In the genomic region with DNA sequence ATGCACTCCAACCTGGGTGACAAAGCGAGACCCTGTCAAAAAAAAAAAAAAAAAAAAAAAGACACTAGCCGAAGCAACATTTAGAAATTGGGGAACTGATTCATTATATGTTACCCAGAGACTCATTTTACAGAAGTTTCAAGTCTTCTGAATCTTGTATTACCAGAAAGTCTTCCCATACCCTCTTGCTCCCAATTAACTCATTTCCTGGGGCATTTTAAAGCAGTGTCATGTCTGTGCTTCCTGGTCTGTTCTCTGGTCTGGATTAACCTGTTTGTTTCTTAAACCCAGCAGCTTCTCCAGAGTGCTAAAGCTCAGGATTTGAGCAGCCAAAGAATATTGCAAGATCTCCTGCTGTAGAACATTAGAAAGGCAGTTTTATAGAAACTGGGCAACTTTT, we compare ENCODE assay signal across 17 cellular contexts. TPM values are rescaled to one million over a fixed set of nuclear protein-coding genes. Genes with fewer than 3 reads are reported as not detected.
DNase-seq lines count a peak whose midpoint lies in the region; ATAC-seq and TF ChIP-seq lines count a peak whose summit lies in the region.
"Had no signal": no experiment of that assay in that cellular context is flagged by ENCODE, and none has a peak within 500 bp of the region (broad histone marks: within the 10 kb centered on the region; RNA-seq: fewer than 3 reads in every experiment).

No MANE protein-coding gene starts in this region.

- no peaks in the 10 kb centered on the region for H3K9me3 Mint-ChIP-seq in activated naive CD4-positive, alpha-beta T cell treated with anti-CD3 and anti-CD28 coated beads, Interleukin-2, amount 10 ng/mL, durations not matched to agents 7 days and 5 days
- H3K9me3 Mint-ChIP-seq: CD4-positive, CD25-positive, alpha-beta regulatory T cell; CD8-positive, alpha-beta memory T cell had no signal

- H3K27me3 Mint-ChIP-seq in activated naive CD4-positive, alpha-beta T cell treated with anti-CD3 and anti-CD28 coated beads, Interleukin-2, amount 10 ng/mL, durations not matched to agents 7 days and 5 days: no peaks in the 10 kb centered on the region
- H3K27me3 Mint-ChIP-seq: B cell had no signal

- no peaks in the 10 kb centered on the region for H3K27me3 ChIP-seq in lower lobe of right lung (ENCODE audit: low read depth)

- H3K4me3 Mint-ChIP-seq in activated naive CD4-positive, alpha-beta T cell treated with anti-CD3 and anti-CD28 coated beads, Interleukin-2, amount 10 ng/mL, durations not matched to agents 7 days and 5 days: no peak overlapping the region
- H3K4me3 Mint-ChIP-seq: B cell; CD4-positive, CD25-positive, alpha-beta regulatory T cell; CD8-positive, alpha-beta memory T cell; H9 had no signal

- peak; percentile 44 for DNase-seq in LNCaP clone FGC (ENCODE audit: low read depth)
- DNase-seq in islet precursor cell: peak; percentile 63
- no peak for DNase-seq in lower lobe of right lung
- no peak for DNase-seq in activated naive CD4-positive, alpha-beta T cell treated with anti-CD3 and anti-CD28 coated beads, Interleukin-2, amount 10 ng/mL, durations not matched to agents 7 days and 5 days
- DNase-seq: CD4-positive, CD25-positive, alpha-beta regulatory T cell; CD8-positive, alpha-beta memory T cell; COR-L47; DMS 273 treated with DMSO at 0.1 percent for 48 hours; DMS53; DND-41; EL; H9 had no signal

- H3K27ac Mint-ChIP-seq in activated naive CD4-positive, alpha-beta T cell treated with anti-CD3 and anti-CD28 coated beads, Interleukin-2, amount 10 ng/mL, durations not matched to agents 7 days and 5 days: no peak overlapping the region
- H3K27ac Mint-ChIP-seq: B cell; CD4-positive, CD25-positive, alpha-beta regulatory T cell; CD8-positive, alpha-beta memory T cell had no signal

- no peaks in the 10 kb centered on the region for H3K36me3 ChIP-seq in lower lobe of right lung
- H3K36me3 ChIP-seq: BLaER1 treated with 17β-estradiol and CSF1 and Interleukin-3, amounts not matched to agents 10 nM and 100 nM had no signal

- H3K9me3 ChIP-seq in lower lobe of right lung: no peaks in the 10 kb centered on the region
- H3K9me3 ChIP-seq: BLaER1 treated with 17β-estradiol and CSF1 and Interleukin-3, amounts not matched to agents 10 nM and 100 nM had no signal

- H3K27ac ChIP-seq in C4-2B: peak overlapping the region; percentile 27; the same call in 1 of the 2 replicates
- H3K27ac ChIP-seq in VCaP: peak overlapping the region; percentile 15; the same call in 1 of the 2 replicates
- no peak overlapping the region for H3K27ac ChIP-seq in lower lobe of right lung
- H3K27ac ChIP-seq: BLaER1 treated with 17β-estradiol and CSF1 and Interleukin-3, amounts not matched to agents 10 nM and 100 nM had no signal

- TF ChIP-seq CTCF in C4-2B (conservative IDR thresholded peaks at IDR 0.05): no peak
- no peak for TF ChIP-seq CTCF in LNCaP clone FGC (IDR thresholded peaks at IDR 0.05; ENCODE audit: control insufficient read depth, extremely low read depth, insufficient read depth)
- no peak for TF ChIP-seq CTCF in VCaP (conservative IDR thresholded peaks at IDR 0.05)
- no peak for TF ChIP-seq CTCF in lower lobe of right lung (IDR thresholded peaks at IDR 0.05)

- no peak overlapping the region for H3K4me3 ChIP-seq in LNCaP clone FGC (ENCODE audit: low read depth, low read length)
- H3K4me3 ChIP-seq in lower lobe of right lung: no peak overlapping the region
- H3K4me3 ChIP-seq: BLaER1 treated with 17β-estradiol and CSF1 and Interleukin-3, amounts not matched to agents 10 nM and 100 nM had no signal

- no peaks in the 10 kb centered on the region for H3K4me1 ChIP-seq in lower lobe of right lung
- H3K4me1 ChIP-seq: BLaER1 treated with 17β-estradiol and CSF1 and Interleukin-3, amounts not matched to agents 10 nM and 100 nM had no signal

- intact Hi-C loops in lower lobe of right lung (cut with DNase I): no loop called here

- CTCF ChIA-PET in activated naive CD4-positive, alpha-beta T cell treated with anti-CD3 and anti-CD28 coated beads, Interleukin-2, amount 10 ng/mL, durations not matched to agents 7 days and 5 days (lab: Charles Lee): no interaction called here

- no peaks in the 10 kb centered on the region for H3K4me1 Mint-ChIP-seq in activated naive CD4-positive, alpha-beta T cell treated with anti-CD3 and anti-CD28 coated beads, Interleukin-2, amount 10 ng/mL, durations not matched to agents 7 days and 5 days
- H3K4me1 Mint-ChIP-seq: B cell; CD4-positive, CD25-positive, alpha-beta regulatory T cell; CD8-positive, alpha-beta memory T cell; H9 had no signal

- ATAC-seq in lower lobe of right lung: no peak
- no peak for ATAC-seq in HG03571 (IDR thresholded peaks at IDR 0.05; ENCODE audit: unreplicated experiment)

- H3K36me3 Mint-ChIP-seq in activated naive CD4-positive, alpha-beta T cell treated with anti-CD3 and anti-CD28 coated beads, Interleukin-2, amount 10 ng/mL, durations not matched to agents 7 days and 5 days: no peaks in the 10 kb centered on the region
- H3K36me3 Mint-ChIP-seq: CD4-positive, CD25-positive, alpha-beta regulatory T cell; CD8-positive, alpha-beta memory T cell had no signal

RNA-seq across cellular contexts. Expression of a gene that starts 43.7 kb away (rescaled TPM):
- 0.24 TPM for total RNA-seq in lower lobe of right lung
- total RNA-seq: CD4-positive, CD25-positive, alpha-beta regulatory T cell had no signal

Comparison
In these comparisons a context has a peak if more than half of its experiments do, and no peak if none do; other contexts are left out.
1. DNase-seq: peak in LNCaP clone FGC (single experiment) and islet precursor cell (single experiment); none in lower lobe of right lung (single experiment) and activated naive CD4-positive, alpha-beta T cell treated with anti-CD3 and anti-CD28 coated beads, Interleukin-2, amount 10 ng/mL, durations not matched to agents 7 days and 5 days (single experiment).